In the genomic region with DNA sequence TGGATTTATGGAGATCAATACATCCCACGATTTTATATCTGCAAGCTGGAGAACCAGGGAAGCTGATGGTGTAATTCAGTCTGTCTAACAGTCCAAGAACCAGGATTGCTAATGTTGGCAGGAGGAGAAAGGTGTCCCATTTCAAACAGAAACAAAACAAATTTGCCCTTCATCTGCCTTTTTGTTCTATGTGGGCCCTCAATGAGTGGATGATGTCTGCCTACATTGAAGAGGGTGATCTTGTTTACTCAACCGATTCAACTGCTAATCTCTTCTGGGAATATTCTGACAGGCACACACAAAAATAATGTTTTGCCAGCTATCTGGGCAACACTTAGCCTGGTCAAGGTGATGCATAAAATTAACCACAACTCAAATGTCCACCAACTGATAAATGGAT, we compare ENCODE assay signal across 1 cellular context.
TF ChIP-seq lines count a peak whose summit lies in the region.

No MANE protein-coding gene starts in this region.

TF ChIP-seq in HepG2, 621 proteins besides CTCF, POLR2A, EP300 and RAD21 (continued from another document):
- TF ChIP-seq ZNF672 (CRISPR knock-in tag; IDR thresholded peaks at IDR 0.05) (no peak), ZNF83 (CRISPR knock-in tag; IDR thresholded peaks at IDR 0.05; ENCODE audit: borderline replicate concordance) (no peak), ADNP (CRISPR knock-in tag; IDR thresholded peaks at IDR 0.05) (no peak), KAT2B (IDR thresholded peaks at IDR 0.05; ENCODE audit: borderline replicate concordance, low read depth, low read length) (no peak), KDM4B (CRISPR knock-in tag; IDR thresholded peaks at IDR 0.05) (no peak), ZSCAN12 (CRISPR knock-in tag; IDR thresholded peaks at IDR 0.05) (no peak), ASH2L (IDR thresholded peaks at IDR 0.05; ENCODE audit: insufficient read length, low read depth, low read length) (no peak), TCF7L2 (IDR thresholded peaks at IDR 0.05; ENCODE audit: low read depth, low read length) (no peak), ZNF251 (CRISPR knock-in tag; IDR thresholded peaks at IDR 0.05) (no peak)
- TF ChIP-seq, protein P1, sequence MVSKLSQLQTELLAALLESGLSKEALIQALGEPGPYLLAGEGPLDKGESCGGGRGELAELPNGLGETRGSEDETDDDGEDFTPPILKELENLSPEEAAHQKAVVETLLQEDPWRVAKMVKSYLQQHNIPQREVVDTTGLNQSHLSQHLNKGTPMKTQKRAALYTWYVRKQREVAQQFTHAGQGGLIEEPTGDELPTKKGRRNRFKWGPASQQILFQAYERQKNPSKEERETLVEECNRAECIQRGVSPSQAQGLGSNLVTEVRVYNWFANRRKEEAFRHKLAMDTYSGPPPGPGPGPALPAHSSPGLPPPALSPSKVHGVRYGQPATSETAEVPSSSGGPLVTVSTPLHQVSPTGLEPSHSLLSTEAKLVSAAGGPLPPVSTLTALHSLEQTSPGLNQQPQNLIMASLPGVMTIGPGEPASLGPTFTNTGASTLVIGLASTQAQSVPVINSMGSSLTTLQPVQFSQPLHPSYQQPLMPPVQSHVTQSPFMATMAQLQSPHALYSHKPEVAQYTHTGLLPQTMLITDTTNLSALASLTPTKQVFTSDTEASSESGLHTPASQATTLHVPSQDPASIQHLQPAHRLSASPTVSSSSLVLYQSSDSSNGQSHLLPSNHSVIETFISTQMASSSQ (IDR thresholded peaks at IDR 0.05; ENCODE audit: low read depth), result no peak
- TF ChIP-seq, protein P1 (CRISPR knock-in tag; IDR thresholded peaks at IDR 0.05; ENCODE audit: borderline replicate concordance), result no peak
- TF ChIP-seq, protein P2, sequence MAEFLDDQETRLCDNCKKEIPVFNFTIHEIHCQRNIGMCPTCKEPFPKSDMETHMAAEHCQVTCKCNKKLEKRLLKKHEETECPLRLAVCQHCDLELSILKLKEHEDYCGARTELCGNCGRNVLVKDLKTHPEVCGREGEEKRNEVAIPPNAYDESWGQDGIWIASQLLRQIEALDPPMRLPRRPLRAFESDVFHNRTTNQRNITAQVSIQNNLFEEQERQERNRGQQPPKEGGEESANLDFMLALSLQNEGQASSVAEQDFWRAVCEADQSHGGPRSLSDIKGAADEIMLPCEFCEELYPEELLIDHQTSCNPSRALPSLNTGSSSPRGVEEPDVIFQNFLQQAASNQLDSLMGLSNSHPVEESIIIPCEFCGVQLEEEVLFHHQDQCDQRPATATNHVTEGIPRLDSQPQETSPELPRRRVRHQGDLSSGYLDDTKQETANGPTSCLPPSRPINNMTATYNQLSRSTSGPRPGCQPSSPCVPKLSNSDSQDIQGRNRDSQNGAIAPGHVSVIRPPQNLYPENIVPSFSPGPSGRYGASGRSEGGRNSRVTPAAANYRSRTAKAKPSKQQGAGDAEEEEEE (CRISPR knock-in tag; IDR thresholded peaks at IDR 0.05; ENCODE audit: borderline replicate concordance), result no peak
- TF ChIP-seq, protein P3, sequence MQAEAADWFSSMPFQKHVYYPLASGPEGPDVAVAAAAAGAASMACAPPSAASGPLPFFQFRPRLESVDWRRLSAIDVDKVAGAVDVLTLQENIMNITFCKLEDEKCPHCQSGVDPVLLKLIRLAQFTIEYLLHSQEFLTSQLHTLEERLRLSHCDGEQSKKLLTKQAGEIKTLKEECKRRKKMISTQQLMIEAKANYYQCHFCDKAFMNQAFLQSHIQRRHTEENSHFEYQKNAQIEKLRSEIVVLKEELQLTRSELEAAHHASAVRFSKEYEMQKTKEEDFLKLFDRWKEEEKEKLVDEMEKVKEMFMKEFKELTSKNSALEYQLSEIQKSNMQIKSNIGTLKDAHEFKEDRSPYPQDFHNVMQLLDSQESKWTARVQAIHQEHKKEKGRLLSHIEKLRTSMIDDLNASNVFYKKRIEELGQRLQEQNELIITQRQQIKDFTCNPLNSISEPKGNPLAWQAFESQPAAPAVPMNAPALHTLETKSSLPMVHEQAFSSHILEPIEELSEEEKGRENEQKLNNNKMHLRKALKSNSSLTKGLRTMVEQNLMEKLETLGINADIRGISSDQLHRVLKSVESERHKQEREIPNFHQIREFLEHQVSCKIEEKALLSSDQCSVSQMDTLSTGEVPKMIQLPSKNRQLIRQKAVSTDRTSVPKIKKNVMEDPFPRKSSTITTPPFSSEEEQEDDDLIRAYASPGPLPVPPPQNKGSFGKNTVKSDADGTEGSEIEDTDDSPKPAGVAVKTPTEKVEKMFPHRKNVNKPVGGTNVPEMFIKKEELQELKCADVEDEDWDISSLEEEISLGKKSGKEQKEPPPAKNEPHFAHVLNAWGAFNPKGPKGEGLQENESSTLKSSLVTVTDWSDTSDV (CRISPR knock-in tag; IDR thresholded peaks at IDR 0.05), result no peak
- TF ChIP-seq, protein P4, sequence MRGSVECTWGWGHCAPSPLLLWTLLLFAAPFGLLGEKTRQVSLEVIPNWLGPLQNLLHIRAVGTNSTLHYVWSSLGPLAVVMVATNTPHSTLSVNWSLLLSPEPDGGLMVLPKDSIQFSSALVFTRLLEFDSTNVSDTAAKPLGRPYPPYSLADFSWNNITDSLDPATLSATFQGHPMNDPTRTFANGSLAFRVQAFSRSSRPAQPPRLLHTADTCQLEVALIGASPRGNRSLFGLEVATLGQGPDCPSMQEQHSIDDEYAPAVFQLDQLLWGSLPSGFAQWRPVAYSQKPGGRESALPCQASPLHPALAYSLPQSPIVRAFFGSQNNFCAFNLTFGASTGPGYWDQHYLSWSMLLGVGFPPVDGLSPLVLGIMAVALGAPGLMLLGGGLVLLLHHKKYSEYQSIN (CRISPR knock-in tag; IDR thresholded peaks at IDR 0.05; ENCODE audit: borderline replicate concordance), result no peak
- TF ChIP-seq, protein P5, sequence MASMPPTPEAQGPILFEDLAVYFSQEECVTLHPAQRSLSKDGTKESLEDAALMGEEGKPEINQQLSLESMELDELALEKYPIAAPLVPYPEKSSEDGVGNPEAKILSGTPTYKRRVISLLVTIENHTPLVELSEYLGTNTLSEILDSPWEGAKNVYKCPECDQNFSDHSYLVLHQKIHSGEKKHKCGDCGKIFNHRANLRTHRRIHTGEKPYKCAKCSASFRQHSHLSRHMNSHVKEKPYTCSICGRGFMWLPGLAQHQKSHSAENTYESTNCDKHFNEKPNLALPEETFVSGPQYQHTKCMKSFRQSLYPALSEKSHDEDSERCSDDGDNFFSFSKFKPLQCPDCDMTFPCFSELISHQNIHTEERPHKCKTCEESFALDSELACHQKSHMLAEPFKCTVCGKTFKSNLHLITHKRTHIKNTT (CRISPR knock-in tag; IDR thresholded peaks at IDR 0.05), result no peak
- TF ChIP-seq, protein P6, sequence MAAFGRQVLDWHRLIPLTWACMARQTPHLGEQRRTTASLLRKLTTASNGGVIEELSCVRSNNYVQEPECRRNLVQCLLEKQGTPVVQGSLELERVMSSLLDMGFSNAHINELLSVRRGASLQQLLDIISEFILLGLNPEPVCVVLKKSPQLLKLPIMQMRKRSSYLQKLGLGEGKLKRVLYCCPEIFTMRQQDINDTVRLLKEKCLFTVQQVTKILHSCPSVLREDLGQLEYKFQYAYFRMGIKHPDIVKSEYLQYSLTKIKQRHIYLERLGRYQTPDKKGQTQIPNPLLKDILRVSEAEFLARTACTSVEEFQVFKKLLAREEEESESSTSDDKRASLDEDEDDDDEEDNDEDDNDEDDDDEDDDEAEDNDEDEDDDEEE (CRISPR knock-in tag; IDR thresholded peaks at IDR 0.05), result no peak
